ENCODE assay signal across 9 cellular contexts in the genomic region with DNA sequence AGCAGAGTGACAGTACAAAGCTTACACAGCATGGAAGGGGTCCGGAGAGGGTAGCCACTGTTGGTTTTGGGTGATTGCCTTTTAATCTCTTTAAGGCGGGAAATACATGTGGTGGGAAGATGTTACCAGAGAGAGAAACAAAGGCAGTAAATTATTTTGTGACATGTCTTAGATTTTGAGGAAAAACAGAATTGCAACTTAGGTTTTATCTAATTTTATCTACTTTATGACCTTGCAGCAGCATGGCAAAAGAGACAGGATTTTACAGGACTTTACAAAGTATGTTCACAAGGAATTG. TPM values are rescaled to one million over a fixed set of nuclear protein-coding genes. Genes with fewer than 3 reads are reported as not detected.
A peak's percentile ranks its signal among the peaks of the same experiment; 100 is the strongest.
DNase-seq lines count a peak whose midpoint lies in the region; TF ChIP-seq lines count a peak whose summit lies in the region.
"Had no signal": no experiment of that assay in that cellular context is flagged by ENCODE, and none has a peak within 500 bp of the region (broad histone marks: within the 10 kb centered on the region; RNA-seq: fewer than 3 reads in every experiment).

No MANE protein-coding gene starts in this region.

- H3K9me3 ChIP-seq in PC-9 (ENCODE audit: insufficient read depth, low read depth) (no peaks in the 10 kb centered on the region), osteoblast (ENCODE audit: low read depth, low read length) (no peaks in the 10 kb centered on the region), MM.1S (replicated peaks; ENCODE audit: insufficient read depth, low read length) (no peaks in the 10 kb centered on the region)

- DNase-seq in CD14-positive monocyte (ENCODE audit: low spot score) (no peak), PC-9 (no peak), epithelial cell of prostate (ENCODE audit: low read depth, low spot score) (no peak), osteoblast (ENCODE audit: insufficient read length, low spot score, missing footprints) (no peak), SHP77 (lab: John Stamatoyannopoulos, UW) (no peak), NCI-H1092 (lab: John Stamatoyannopoulos, UW) (no peak), MM.1S (no peak), occipital lobe (lab: John Stamatoyannopoulos, UW) (no peak)

- H3K4me3 ChIP-seq in PC-9 (no peak overlapping the region), osteoblast (ENCODE audit: insufficient read depth, low read length) (peak overlapping the region; percentile 83), MM.1S (ENCODE audit: low read length) (no peak overlapping the region)

- no peak overlapping the region for H2AFZ ChIP-seq in PC-9
- no peak overlapping the region for H2AFZ ChIP-seq in osteoblast (ENCODE audit: low read length)
- no peak overlapping the region for H2AFZ ChIP-seq in MM.1S (ENCODE audit: low read length)

- intact Hi-C loops in CD14-positive monocyte (cut with micrococcal nuclease): loop anchor here (5.0 to 10.0 kb wide), 3 partner anchors 42 to 57 kb away; no protein-coding TSS in a partner anchor
- intact Hi-C loops in PC-9 (cut with micrococcal nuclease; ENCODE audit: unreplicated experiment): loop anchor here (5.0 kb wide), 2 partner anchors 48 to 138 kb away; no protein-coding TSS in a partner anchor

- peaks cover 0 to 2% (median 0%) of the 10 kb centered on the region in 7 donors for H3K9me3 Mint-ChIP-seq in CD14-positive monocyte

- no peaks in the 10 kb centered on the region for H3K36me3 ChIP-seq in PC-9 (ENCODE audit: low read depth)
- H3K36me3 ChIP-seq in osteoblast (ENCODE audit: insufficient read depth, low read length): no peaks in the 10 kb centered on the region
- H3K36me3 ChIP-seq in MM.1S (replicated peaks; ENCODE audit: insufficient read depth, low read length): no peaks in the 10 kb centered on the region

- CTCF ChIA-PET in PC-9 (lab: Charles Lee): no interaction called here

- H3K4me3 Mint-ChIP-seq in CD14-positive monocyte: peak overlapping the region; percentile 94 to 99

- TF ChIP-seq CTCF in CD14-positive monocyte (IDR thresholded peaks at IDR 0.05) (no peak), PC-9 (conservative IDR thresholded peaks at IDR 0.05) (no peak), osteoblast (IDR thresholded peaks at IDR 0.05; ENCODE audit: extremely low read depth, low read depth, low read length) (no peak), MM.1S (IDR thresholded peaks at IDR 0.05; ENCODE audit: low read length) (no peak)

- no peaks in the 10 kb centered on the region for H3K79me2 ChIP-seq in PC-9 (ENCODE audit: low read depth)
- peaks cover 19% of the 10 kb centered on the region for H3K79me2 ChIP-seq in osteoblast (ENCODE audit: insufficient read depth, low read length)
- no peaks in the 10 kb centered on the region for H3K79me2 ChIP-seq in MM.1S (ENCODE audit: low read length)

- no peak overlapping the region for H3K9ac ChIP-seq in MM.1S (ENCODE audit: low read length)

- H3K27ac ChIP-seq in PC-9 (no peak overlapping the region), epithelial cell of prostate (peak overlapping the region; percentile 24), osteoblast (ENCODE audit: low read depth, low read length) (peak overlapping the region; percentile 48), MM.1S (ENCODE audit: low read length) (no peak overlapping the region)

- peaks cover 6% of the 10 kb centered on the region; the same call in 1 of the 2 replicates for H3F3A ChIP-seq in PC-9 (ENCODE audit: insufficient read depth, low read depth)
- H3F3A ChIP-seq in MM.1S (ENCODE audit: insufficient read depth, low read length): no peaks in the 10 kb centered on the region

- H3K4me1 Mint-ChIP-seq in CD14-positive monocyte: peaks cover 56% of the 10 kb centered on the region

- H3K27me3 Mint-ChIP-seq in CD14-positive monocyte (ENCODE audit: low read depth in 3 of 3): peaks cover 11 to 18% (median 14%) of the 10 kb centered on the region in 3 donors

- BruUV-seq in PC-9 (replicated peaks; lab: Mats Ljungman, UMichigan): no TSS peak

- no peaks in the 10 kb centered on the region for H3K9me2 ChIP-seq in PC-9 (ENCODE audit: insufficient read depth)
- H3K9me2 ChIP-seq in MM.1S (replicated peaks; ENCODE audit: insufficient read depth, low read length): no peaks in the 10 kb centered on the region

- H3K27ac Mint-ChIP-seq in CD14-positive monocyte: peak overlapping the region in 5 of 7 donors; percentile 63 to 95 (median 91)

- peak overlapping the region; percentile 31; the same call in 1 of the 2 replicates for H3K4me2 ChIP-seq in PC-9
- peak overlapping the region; percentile 94 for H3K4me2 ChIP-seq in osteoblast (ENCODE audit: insufficient read depth, low read length)
- H3K4me2 ChIP-seq in MM.1S (ENCODE audit: low read depth, low read length): no peak overlapping the region

- POLR2A ChIA-PET in PC-9 (lab: Charles Lee; ENCODE audit: unreplicated experiment): no interaction called here

- H4K20me1 ChIP-seq in PC-9 (ENCODE audit: insufficient read depth) (no peaks in the 10 kb centered on the region), osteoblast (ENCODE audit: insufficient read depth, low read length) (no peaks in the 10 kb centered on the region), MM.1S (ENCODE audit: insufficient read depth, low read length) (no peaks in the 10 kb centered on the region)

- H3K4me1 ChIP-seq in PC-9 (replicated peaks; ENCODE audit: insufficient read depth): peaks cover 10% of the 10 kb centered on the region
- H3K4me1 ChIP-seq in osteoblast (ENCODE audit: insufficient read depth, low read length): peaks cover 31% of the 10 kb centered on the region
- peaks cover 14% of the 10 kb centered on the region for H3K4me1 ChIP-seq in MM.1S (ENCODE audit: low read length)

- H3K27me3 ChIP-seq in PC-9 (ENCODE audit: insufficient read depth, low read depth) (no peaks in the 10 kb centered on the region), osteoblast (ENCODE audit: insufficient read depth, low read length) (no peaks in the 10 kb centered on the region), MM.1S (replicated peaks; ENCODE audit: insufficient read depth, low read length) (peaks cover 59% of the 10 kb centered on the region)

- H3K36me3 Mint-ChIP-seq in CD14-positive monocyte: peaks cover 7 to 12% of the 10 kb centered on the region in 2 donors

RNA-seq across cellular contexts. Expression of gene IFITM2, which starts 1.9 kb away (rescaled TPM):
- polyA plus RNA-seq in CD14-positive monocyte: 1,000 to 10,000 TPM in 1 of 2 donors, 100 to 1,000 TPM in 1; 625 to 1,147 TPM
- 4.2 and 4.3 TPM in 2 replicates for total RNA-seq in PC-9 (2021)
- total RNA-seq in osteoblast: 54.5 and 105 TPM in 2 replicates
- 1.6 TPM for total RNA-seq in occipital lobe

RNA-seq across cellular contexts. Expression of gene IFITM1, which starts 4.3 kb away (rescaled TPM):
- polyA plus RNA-seq in CD14-positive monocyte: 10 to 100 TPM; 26.0 to 36.3 TPM
- total RNA-seq in PC-9 (2021) (5.1 and 9.5 TPM in 2 replicates), osteoblast (48.6 and 64.4 TPM in 2 replicates), occipital lobe (6.9 TPM)

RNA-seq across cellular contexts. Expression of gene IFITM5, which starts 10.2 kb away (rescaled TPM):
- polyA plus RNA-seq in CD14-positive monocyte: not detected
- total RNA-seq in PC-9 (2021) (not detected in 2 replicates), osteoblast (not detected in 2 replicates), occipital lobe (not detected)
- total RNA-seq: bronchial epithelial cell had no signal

RNA-seq across cellular contexts. Expression of gene IFITM3, which starts 11.2 kb away (rescaled TPM):
- 100 to 1,000 TPM; 445 to 637 TPM for polyA plus RNA-seq in CD14-positive monocyte
- total RNA-seq in PC-9 (2021) (136 and 176 TPM in 2 replicates), osteoblast (98.4 and 116 TPM in 2 replicates), occipital lobe (5.5 TPM)

RNA-seq across cellular contexts. Expression of gene PGGHG, which starts 20.6 kb away (rescaled TPM):
- 1 to 10 TPM; 1.6 to 2.1 TPM for polyA plus RNA-seq in CD14-positive monocyte
- total RNA-seq in PC-9 (2021) (68.6 and 76.9 TPM in 2 replicates), osteoblast (7.7 and 8.7 TPM in 2 replicates), occipital lobe (1.4 TPM)

Comparison
In these comparisons a context has a peak if more than half of its experiments do, and no peak if none do; other contexts are left out.
1. H3K27ac ChIP-seq: peak in epithelial cell of prostate (single experiment) and osteoblast (single experiment); none in PC-9 (single experiment) and MM.1S (single experiment).
2. RNA of gene IFITM2, which starts 1.9 kb away (total RNA-seq): 54.5 to 105 TPM in osteoblast; 4.2 to 4.3 TPM in PC-9 and 1.6 TPM in occipital lobe (single experiment); every median in the first group is over 10 times any median in the second.